Comparison of ENCODE assay signal across 23 cellular contexts in the genomic region with DNA sequence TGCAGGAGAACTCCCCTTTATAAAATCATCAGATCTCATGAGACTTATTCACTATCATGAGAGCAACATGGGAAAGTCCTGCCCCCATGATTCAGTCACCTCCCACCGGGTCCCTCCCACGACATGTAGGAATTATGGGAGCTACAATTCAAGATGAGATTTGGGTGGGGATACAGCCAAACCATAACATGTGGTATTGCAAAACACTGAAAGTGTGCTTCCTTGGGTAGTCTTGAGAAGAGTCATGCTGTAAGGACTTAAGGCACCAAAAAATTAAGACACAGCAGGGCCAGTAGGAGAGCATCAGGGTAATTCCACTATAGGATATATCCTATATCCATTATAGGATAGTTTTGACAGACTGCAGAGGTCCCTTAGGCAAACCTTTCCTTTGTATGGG. TPM values are rescaled to one million over a fixed set of nuclear protein-coding genes. Genes with fewer than 3 reads are reported as not detected.
DNase-seq lines count a peak whose midpoint lies in the region; ATAC-seq, FAIRE-seq and TF ChIP-seq lines count a peak whose summit lies in the region.
"Had no signal": no experiment of that assay in that cellular context is flagged by ENCODE, and none has a peak within 500 bp of the region (broad histone marks: within the 10 kb centered on the region; RNA-seq: fewer than 3 reads in every experiment).

No MANE protein-coding gene starts in this region.

- no peaks in the 10 kb centered on the region for H3K4me1 ChIP-seq in breast epithelium
- peaks cover 11% of the 10 kb centered on the region for H3K4me1 ChIP-seq in adipocyte (ENCODE audit: control insufficient read depth, insufficient read depth, low read length)
- H3K4me1 ChIP-seq: Peyer's patch had no signal

- TF ChIP-seq POLR2A in breast epithelium (IDR thresholded peaks at IDR 0.05), result no peak

- H3K27me3 ChIP-seq in breast epithelium (no peaks in the 10 kb centered on the region), adipocyte (replicated peaks; ENCODE audit: control insufficient read depth, insufficient read depth, low read length) (peaks cover 21% of the 10 kb centered on the region)
- H3K27me3 ChIP-seq: Peyer's patch, SJSA1 had no signal

- peaks cover 8% of the 10 kb centered on the region for H3K9me3 Mint-ChIP-seq in MCF 10A (ENCODE audit: unreplicated experiment)
- H3K9me3 Mint-ChIP-seq in T-cell, result no peaks in the 10 kb centered on the region

- no peaks in the 10 kb centered on the region for H3K9me3 ChIP-seq in breast epithelium
- no peaks in the 10 kb centered on the region for H3K9me3 ChIP-seq in adipocyte (ENCODE audit: control insufficient read depth, low read length)
- H3K9me3 ChIP-seq: Peyer's patch, SJSA1 had no signal

- H3K27me3 Mint-ChIP-seq in MCF 10A (ENCODE audit: insufficient read depth, unreplicated experiment) (no peaks in the 10 kb centered on the region), T-cell (peaks cover 5 to 9% of the 10 kb centered on the region in 2 donors)

- peak; percentile 32 for DNase-seq in MCF 10A (ENCODE audit: unreplicated experiment)
- no peak for DNase-seq in breast epithelium (ENCODE audit: low spot score in 2 of 2)
- peak; percentile 19 for DNase-seq in adipocyte (ENCODE audit: low read depth)
- peak; percentile 69 for DNase-seq in fibroblast of peridontal ligament (ENCODE audit: extremely low read depth)
- no peak for DNase-seq in GM19239 (ENCODE audit: insufficient read length, low spot score)
- DNase-seq in T-cell, result no peak
- DNase-seq in urothelium cell line (ENCODE audit: low spot score), result no peak
- DNase-seq: ACHN, MV-4-11, NCI-H1105 treated with DMSO at 0.1 percent for 48 hours, NCI-H1694, NCI-H2081, NCI-H2171, NCI-H446, NCI-H526, Peyer's patch had no signal

- no peaks in the 10 kb centered on the region for H3K36me3 Mint-ChIP-seq in MCF 10A (ENCODE audit: insufficient read depth, unreplicated experiment)
- H3K36me3 Mint-ChIP-seq in T-cell, result no peaks in the 10 kb centered on the region
- H3K36me3 Mint-ChIP-seq: IgD-negative memory B cell had no signal

- H3K4me1 Mint-ChIP-seq in MCF 10A (ENCODE audit: insufficient read depth, unreplicated experiment) (peaks cover 21% of the 10 kb centered on the region), T-cell (no peaks in the 10 kb centered on the region)
- H3K4me1 Mint-ChIP-seq: B cell, IgD-negative memory B cell had no signal

- no TSS peak for BruUV-seq in MCF 10A (replicated peaks; lab: Mats Ljungman, UMichigan)

- intact Hi-C loops in MCF 10A (cut with micrococcal nuclease) (no loop called here), breast epithelium (cut with DNase I; ENCODE audit: low total_unique reads) (no loop called here)

- FAIRE-seq in GM19239 (lab: Jason Lieb, UNC), result no peak
- no peak for FAIRE-seq in urothelium cell line (lab: Jason Lieb, UNC)
- FAIRE-seq: GM12892, H1 had no signal

- POLR2A ChIA-PET in MCF 10A (lab: Yijun Ruan, JAX) (no interaction called here), T-cell (lab: Charles Lee) (no interaction called here)

- H3K4me3 Mint-ChIP-seq in MCF 10A (ENCODE audit: unreplicated experiment) (no peak overlapping the region), T-cell (no peak overlapping the region)
- H3K4me3 Mint-ChIP-seq: B cell, IgD-negative memory B cell had no signal

- no peak for TF ChIP-seq CTCF in MCF 10A (IDR thresholded peaks at IDR 0.05; ENCODE audit: unreplicated experiment)
- TF ChIP-seq CTCF in breast epithelium (IDR thresholded peaks at IDR 0.05), result no peak

- CTCF ChIA-PET in MCF 10A (lab: Yijun Ruan, JAX) (no interaction called here), T-cell (lab: Charles Lee) (no interaction called here)

- H3K36me3 ChIP-seq in breast epithelium (no peaks in the 10 kb centered on the region), adipocyte (ENCODE audit: control insufficient read depth, insufficient read depth, low read length, severe bottlenecking) (no peaks in the 10 kb centered on the region)
- H3K36me3 ChIP-seq: Peyer's patch, SJSA1 had no signal

- H3K4me3 ChIP-seq in breast epithelium (no peak overlapping the region), adipocyte (ENCODE audit: low read length) (no peak overlapping the region)
- H3K4me3 ChIP-seq: Peyer's patch, SJSA1 had no signal

- no peak overlapping the region for H3K27ac ChIP-seq in breast epithelium
- H3K27ac ChIP-seq: 22Rv1, Peyer's patch, SJSA1 had no signal

- ATAC-seq in HG02852 (IDR thresholded peaks at IDR 0.05; ENCODE audit: unreplicated experiment) (no peak), T-cell (replicated peaks in 1 of 4) (no peak)

- H3K27ac Mint-ChIP-seq in MCF 10A (ENCODE audit: low read depth, unreplicated experiment), result no peak overlapping the region
- no peak overlapping the region for H3K27ac Mint-ChIP-seq in T-cell
- H3K27ac Mint-ChIP-seq: B cell, IgD-negative memory B cell had no signal

- no peak overlapping the region for H3K9ac ChIP-seq in adipocyte (ENCODE audit: low read length)

RNA-seq across cellular contexts. Expression of a gene that starts 29.4 kb away (rescaled TPM):
- total RNA-seq in MCF 10A (2022), result not detected in 2 replicates
- under 1 TPM in 2 of 3 donors, not detected in 1; 0.15 to 0.33 TPM for total RNA-seq in breast epithelium
- not detected for total RNA-seq in T-cell
- total RNA-seq: B cell had no signal

Comparison
In these comparisons a context has a peak if more than half of its experiments do, and no peak if none do; other contexts are left out.
1. DNase-seq: peak in MCF 10A (single experiment), adipocyte (single experiment) and fibroblast of peridontal ligament (single experiment); none in breast epithelium (0 of 2), GM19239 (single experiment), T-cell (0 of 34) and urothelium cell line (single experiment).